In genomic region chr10:76436367-76436766, GRCh38 we compare ENCODE assay signal across 18 cellular contexts.
"Had no signal": no experiment of that assay in that cellular context is flagged by ENCODE, and none has a peak within 500 bp of the region (broad histone marks: within the 10 kb centered on the region; RNA-seq: fewer than 3 reads in every experiment).

No MANE protein-coding gene starts in this region.

- H3K9me3 ChIP-seq: mucosa of descending colon had no signal

- H3K27me3 ChIP-seq: foreskin keratinocyte had no signal

- H3K27ac ChIP-seq: foreskin keratinocyte had no signal

- ATAC-seq: foreskin keratinocyte; mucosa of descending colon; stimulated activated naive CD8-positive, alpha-beta T cell treated with anti-CD3 and anti-CD28 coated beads, Interleukin-15, Interleukin-2, amounts not matched to agents 100 U/mL and 50 U/mL, for 24 hours; WTC11 had no signal

- DNase-seq: activated gamma-delta T cell treated with Interleukin-2 at 50 U/mL for 16 hours; activated T-cell treated with anti-CD3 and anti-CD28 coated beads, Interleukin-2, amount 50 U/mL, for 1 hour; aorta; central memory CD4-positive, alpha-beta T cell; dermis blood vessel endothelial cell; effector CD8-positive, alpha-beta T cell; erythroblast; foreskin keratinocyte; hippocampal formation; kidney glomerular epithelial cell; mucosa of descending colon; naive B cell; stimulated activated CD4-positive, alpha-beta T cell treated with anti-CD3 and anti-CD28 coated beads, Interleukin-12 subunit alpha, Interleukin-12 subunit beta, amount 100 ng/mL, for 4 hours; stimulated activated CD4-positive, alpha-beta T cell treated with anti-CD3 and anti-CD28 coated beads, Interleukin-4, amount 100 ng/mL, for 4 hours; stimulated activated naive CD8-positive, alpha-beta T cell treated with anti-CD3 and anti-CD28 coated beads, Interleukin-15, Interleukin-2, amounts not matched to agents 100 U/mL and 50 U/mL, for 24 hours; T-helper 1 cell; T1000 had no signal

- H3K4me3 ChIP-seq: mucosa of descending colon had no signal
